Comparison of ENCODE assay signal across 28 cellular contexts in the genomic region with DNA sequence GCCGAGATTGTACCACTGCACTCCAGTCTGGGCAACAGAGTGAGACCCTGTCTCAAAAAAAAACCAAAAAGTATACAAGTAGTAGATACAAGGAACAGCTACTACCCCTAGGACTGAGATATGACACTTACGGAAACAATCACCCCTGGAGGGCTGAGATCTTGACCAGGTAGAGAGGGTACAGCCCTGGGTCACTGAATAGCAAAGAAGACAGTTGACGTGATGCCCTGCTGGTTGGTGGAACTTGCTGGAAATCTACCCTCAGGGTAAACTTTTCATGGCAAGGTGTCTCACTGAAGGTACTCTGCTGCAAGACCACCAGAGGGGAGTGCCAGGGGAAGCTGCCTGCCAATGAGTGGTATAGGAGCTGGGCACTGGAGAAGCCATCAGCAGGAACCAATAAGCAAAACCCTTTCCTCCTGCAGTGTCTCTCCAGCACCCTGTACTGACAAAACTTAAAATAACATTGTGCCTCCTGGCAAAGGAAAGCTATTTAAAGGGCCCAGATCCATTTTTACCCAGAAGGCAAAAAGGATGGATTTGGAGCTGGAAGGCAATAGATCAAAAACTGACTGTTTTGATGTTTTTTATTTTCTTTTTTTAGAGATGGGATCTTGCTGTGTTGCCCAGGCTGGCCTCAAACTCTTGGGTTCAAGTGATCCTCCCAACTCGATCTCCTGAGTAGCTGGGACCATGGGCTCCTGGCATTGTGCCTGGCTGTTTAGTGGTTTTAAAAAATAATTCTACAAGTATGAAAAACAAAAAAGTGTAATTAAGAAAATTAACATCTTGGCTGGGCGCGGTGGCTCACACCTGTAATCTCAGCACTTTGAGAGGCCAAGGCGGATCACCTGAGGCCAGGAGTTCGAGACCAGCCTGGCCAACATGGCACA.
"Had no signal": no experiment of that assay in that cellular context is flagged by ENCODE, and none has a peak within 500 bp of the region (broad histone marks: within the 10 kb centered on the region; RNA-seq: fewer than 3 reads in every experiment).

No MANE protein-coding gene starts in this region.

- H3K4me3 Mint-ChIP-seq: activated naive CD4-positive, alpha-beta T cell treated with anti-CD3 and anti-CD28 coated beads, Interleukin-2, amount 10 ng/mL, durations not matched to agents 7 days and 5 days; nephron; T-helper 2 cell treated with Interferon-gamma antibody and Interleukin-4, amounts not matched to agents 5 μg/mL and 100 μg/mL, for 36 hours had no signal

- DNase-seq: activated CD4-positive, alpha-beta T cell treated with anti-CD3 and anti-CD28 coated beads for 4 hours; activated CD4-positive, alpha-beta T cell treated with anti-CD3 and anti-CD28 coated beads, Interleukin-2, amount 50 U/mL, for 4 hours; activated CD8-positive, alpha-beta memory T cell treated with anti-CD3 and anti-CD28 coated beads for 24 hours; activated gamma-delta T cell; activated naive CD4-positive, alpha-beta T cell treated with anti-CD3 and anti-CD28 coated beads, Interleukin-2, amount 10 ng/mL, durations not matched to agents 7 days and 5 days; activated T-cell treated with anti-CD3 and anti-CD28 coated beads, Interleukin-2, amount 50 U/mL, for 1 hour; amniotic stem cell; brain microvascular endothelial cell; cortex of kidney; foreskin keratinocyte; heart left ventricle; hypothalamus; left ventricle myocardium inferior; mesendoderm; stimulated activated CD4-positive, alpha-beta T cell treated with anti-CD3 and anti-CD28 coated beads, Interleukin-1b, Interleukin-23, amount 100 ng/mL, for 48 hours; stimulated activated naive CD4-positive, alpha-beta T cell; T-helper 1 cell; uterus had no signal

- H3K4me3 ChIP-seq: esophagus muscularis mucosa, heart left ventricle, left ventricle myocardium inferior, lung, right atrium auricular region, smooth muscle cell, suprapubic skin, tibial nerve, uterus had no signal

- H3K27me3 ChIP-seq: brain microvascular endothelial cell, esophagus muscularis mucosa, heart left ventricle, right atrium auricular region, suprapubic skin, tibial nerve, uterus had no signal

- ATAC-seq: foreskin keratinocyte had no signal

- H3K9me3 ChIP-seq: esophagus muscularis mucosa, neutrophil, suprapubic skin, uterus had no signal

- H3K27ac ChIP-seq: brain microvascular endothelial cell, esophagus muscularis mucosa, foreskin keratinocyte, heart left ventricle, left ventricle myocardium inferior, neutrophil, right atrium auricular region, suprapubic skin, tibial nerve, uterus had no signal

- FAIRE-seq: astrocyte had no signal

- H3K36me3 ChIP-seq: brain microvascular endothelial cell, esophagus muscularis mucosa, heart left ventricle, left ventricle myocardium inferior, neutrophil, right atrium auricular region, suprapubic skin, uterus had no signal

- H3K4me2 ChIP-seq: smooth muscle cell had no signal

- H3K27ac Mint-ChIP-seq: activated naive CD4-positive, alpha-beta T cell treated with anti-CD3 and anti-CD28 coated beads, Interleukin-2, amount 10 ng/mL, durations not matched to agents 7 days and 5 days; nephron; T-helper 2 cell treated with Interferon-gamma antibody and Interleukin-4, amounts not matched to agents 5 μg/mL and 100 μg/mL, for 36 hours had no signal

- H3K4me1 ChIP-seq: esophagus muscularis mucosa, foreskin keratinocyte, heart left ventricle, left ventricle myocardium inferior, right atrium auricular region, suprapubic skin, tibial nerve, uterus had no signal

- H3K4me1 Mint-ChIP-seq: activated naive CD4-positive, alpha-beta T cell treated with anti-CD3 and anti-CD28 coated beads, Interleukin-2, amount 10 ng/mL, durations not matched to agents 7 days and 5 days; nephron had no signal

- H3K36me3 Mint-ChIP-seq: activated naive CD4-positive, alpha-beta T cell treated with anti-CD3 and anti-CD28 coated beads, Interleukin-2, amount 10 ng/mL, durations not matched to agents 7 days and 5 days had no signal

- H3K9me3 Mint-ChIP-seq: activated naive CD4-positive, alpha-beta T cell treated with anti-CD3 and anti-CD28 coated beads, Interleukin-2, amount 10 ng/mL, durations not matched to agents 7 days and 5 days; T-helper 2 cell treated with Interferon-gamma antibody and Interleukin-4, amounts not matched to agents 5 μg/mL and 100 μg/mL, for 36 hours had no signal
